Comparison of ENCODE assay signal across 14 cellular contexts in the genomic region with DNA sequence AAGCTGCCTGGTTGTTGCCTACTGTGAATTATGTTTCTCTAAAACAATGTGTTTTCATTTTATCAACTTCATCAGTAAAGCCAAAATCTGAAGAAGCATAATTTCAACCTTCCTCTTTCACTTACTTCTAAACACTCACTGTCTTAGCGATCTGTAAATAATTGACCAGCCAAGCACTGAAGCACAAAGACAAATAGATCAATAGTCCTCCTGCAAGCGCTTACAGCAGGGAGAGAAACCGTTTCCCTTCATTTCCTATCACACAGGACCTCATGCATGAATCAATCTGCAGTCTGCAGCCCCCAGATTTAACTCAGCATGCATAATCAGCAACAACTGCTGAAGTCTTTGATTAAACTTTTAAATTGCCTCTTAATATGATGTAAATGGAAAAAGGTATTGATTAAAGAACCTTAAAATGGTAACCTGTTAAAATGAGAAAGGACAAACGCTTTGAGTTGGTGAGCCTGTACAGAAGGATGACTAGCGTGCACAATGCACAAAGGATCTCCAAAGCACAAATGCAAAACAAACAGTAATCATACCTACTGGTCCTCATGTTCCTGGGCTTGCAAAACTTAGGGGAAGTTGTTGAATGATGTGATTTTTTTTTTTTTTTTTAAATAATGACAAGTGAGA.
DNase-seq lines count a peak whose midpoint lies in the region; ATAC-seq and TF ChIP-seq lines count a peak whose summit lies in the region.
"Had no signal": no experiment of that assay in that cellular context is flagged by ENCODE, and none has a peak within 500 bp of the region (broad histone marks: within the 10 kb centered on the region; RNA-seq: fewer than 3 reads in every experiment).

No MANE protein-coding gene starts in this region.

- no peaks in the 10 kb centered on the region for H4K20me1 ChIP-seq in mammary epithelial cell (ENCODE audit: insufficient read depth, low read length)

- CTCF ChIA-PET in mammary epithelial cell (lab: Charles Lee; ENCODE audit: low non-redundant PET), result interaction anchor here (0.6 kb wide), 1 partner anchor 1095 kb away, joined by 4 read pairs; no protein-coding TSS in a partner anchor

- TF ChIP-seq RAD21 in liver (IDR thresholded peaks at IDR 0.05), result peak; percentile 32 to 63

- H3K36me3 ChIP-seq in liver (ENCODE audit: control insufficient read depth in 4 of 4, insufficient read depth in 3 of 4, low read depth in 1 of 4, low read length in 3 of 4), result no peaks in the 10 kb centered on the region
- H3K36me3 ChIP-seq in mammary epithelial cell (ENCODE audit: insufficient read depth, low read length), result no peaks in the 10 kb centered on the region

- H3K9me3 ChIP-seq in liver (ENCODE audit: control insufficient read depth in 4 of 4, low read length in 3 of 4), result no peaks in the 10 kb centered on the region
- H3K9me3 ChIP-seq in mammary epithelial cell (replicated peaks; ENCODE audit: insufficient read depth, low read length), result no peaks in the 10 kb centered on the region

- H3K9ac ChIP-seq in liver (ENCODE audit: low read depth in 1 of 2, low read length in 2 of 2) (no peak overlapping the region), mammary epithelial cell (ENCODE audit: insufficient read depth, low read length) (no peak overlapping the region)
- H3K9ac ChIP-seq: KMS-11 had no signal

- intact Hi-C loops in mammary epithelial cell (cut with micrococcal nuclease), result no loop called here

- ATAC-seq in GM18907 (IDR thresholded peaks at IDR 0.05; ENCODE audit: unreplicated experiment) (peak; percentile 83), GM21619 (IDR thresholded peaks at IDR 0.05; ENCODE audit: unreplicated experiment) (peak; percentile 79), HG03175 (IDR thresholded peaks at IDR 0.05; ENCODE audit: unreplicated experiment) (peak; percentile 82)
- ATAC-seq: HCT116, right cardiac atrium had no signal

- WGBS in liver, result 26% methylated on average over 5 of the region's 5 CpGs
- WGBS in mammary epithelial cell (ENCODE audit: low coverage, missing lambda C conversion rate), result 58% methylated on average over 5 of the region's 5 CpGs

- H3K4me3 ChIP-seq in liver (ENCODE audit: low read depth in 1 of 3, low read length in 3 of 3), result peak overlapping the region; percentile 37 to 53 (median 49)
- no peak overlapping the region for H3K4me3 ChIP-seq in mammary epithelial cell (replicated peaks in 1 of 3; ENCODE audit: insufficient read depth in 1 of 3, low read depth in 2 of 3, low read length in 3 of 3)

- no peak overlapping the region for H3K4me2 ChIP-seq in mammary epithelial cell (ENCODE audit: insufficient read depth, low read depth, low read length)
- H3K4me2 ChIP-seq: KMS-11 had no signal

- H3K4me1 ChIP-seq in liver (ENCODE audit: control insufficient read depth in 4 of 4, insufficient read depth in 4 of 4, low read length in 3 of 4) (peaks cover 0 to 22% (median 16%) of the 10 kb centered on the region in 4 donors), mammary epithelial cell (ENCODE audit: insufficient read depth, low read length) (no peaks in the 10 kb centered on the region)

- DNase-seq in mammary epithelial cell (no peak), foreskin melanocyte (no peak), NCI-H1694 (lab: John Stamatoyannopoulos, UW) (no peak), UCSD-AML1 (lab: John Stamatoyannopoulos, UW; ENCODE audit: unreplicated experiment) (no peak)
- DNase-seq: CD8-positive, alpha-beta memory T cell; effector memory CD4-positive, alpha-beta T cell; right cardiac atrium had no signal

- H3K27ac ChIP-seq in liver (ENCODE audit: low read depth in 1 of 2, low read length in 2 of 2) (peak overlapping the region in 1 of 2 donors; percentile 41), mammary epithelial cell (ENCODE audit: insufficient read depth, low read depth, low read length) (no peak overlapping the region)
- H3K27ac ChIP-seq: KMS-11, RWPE1 had no signal

- H3K27me3 ChIP-seq in liver (ENCODE audit: control insufficient read depth in 4 of 4, insufficient read depth in 4 of 4, low read length in 3 of 4), result no peaks in the 10 kb centered on the region
- no peaks in the 10 kb centered on the region for H3K27me3 ChIP-seq in mammary epithelial cell (ENCODE audit: insufficient read depth, low read length)

- BruUV-seq in mammary epithelial cell (replicated peaks; lab: Mats Ljungman, UMichigan), result no TSS peak

- in situ Hi-C loops in mammary epithelial cell (cut with MboI; ENCODE audit: low sequenced_read_pairs in 2 of 2), result no loop called here

- dilution Hi-C loops in mammary epithelial cell (cut with HindIII; ENCODE audit: low sequenced_read_pairs), result no loop called here

- TF ChIP-seq CTCF in liver (IDR thresholded peaks at IDR 0.05; ENCODE audit: low read depth, low read length, missing input control) (no peak), mammary epithelial cell (conservative IDR thresholded peaks at IDR 0.05 in 1 of 2, IDR thresholded peaks at IDR 0.05 in 1 of 2; ENCODE audit: extremely low read depth in 1 of 2, insufficient read depth in 1 of 2, low read depth in 1 of 2, low read length in 2 of 2) (no peak)

- H3K79me2 ChIP-seq in mammary epithelial cell (ENCODE audit: insufficient read depth, low read length), result no peaks in the 10 kb centered on the region

- H2AFZ ChIP-seq in mammary epithelial cell (ENCODE audit: low read depth, low read length), result no peak overlapping the region

TF ChIP-seq in liver, 16 proteins besides CTCF, POLR2A, EP300 and RAD21:
- TF ChIP-seq HNF4G (IDR thresholded peaks at IDR 0.05) (no peak), FOXA1 (IDR thresholded peaks at IDR 0.05) (no peak), FOXA2 (IDR thresholded peaks at IDR 0.05) (peak; percentile 7), EGR1 (IDR thresholded peaks at IDR 0.05; ENCODE audit: low read depth in 2 of 2) (no peak), NR2F2 (IDR thresholded peaks at IDR 0.05) (no peak), JUND (IDR thresholded peaks at IDR 0.05) (peak; percentile 24 to 42), YY1 (IDR thresholded peaks at IDR 0.05) (peak; percentile 92), HNF4A (conservative IDR thresholded peaks at IDR 0.05) (peak; percentile 61 to 65), SP1 (IDR thresholded peaks at IDR 0.05) (peak; percentile 79), RXRA (IDR thresholded peaks at IDR 0.05) (peak; percentile 36 to 59), TAF1 (conservative IDR thresholded peaks at IDR 0.05) (peak; percentile 67), GABPA (IDR thresholded peaks at IDR 0.05 in 1 of 2, conservative IDR thresholded peaks at IDR 0.05 in 1 of 2) (no peak)
- TF ChIP-seq, protein P1, sequence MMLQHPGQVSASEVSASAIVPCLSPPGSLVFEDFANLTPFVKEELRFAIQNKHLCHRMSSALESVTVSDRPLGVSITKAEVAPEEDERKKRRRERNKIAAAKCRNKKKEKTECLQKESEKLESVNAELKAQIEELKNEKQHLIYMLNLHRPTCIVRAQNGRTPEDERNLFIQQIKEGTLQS (IDR thresholded peaks at IDR 0.05), result no peak
- TF ChIP-seq, protein P2, sequence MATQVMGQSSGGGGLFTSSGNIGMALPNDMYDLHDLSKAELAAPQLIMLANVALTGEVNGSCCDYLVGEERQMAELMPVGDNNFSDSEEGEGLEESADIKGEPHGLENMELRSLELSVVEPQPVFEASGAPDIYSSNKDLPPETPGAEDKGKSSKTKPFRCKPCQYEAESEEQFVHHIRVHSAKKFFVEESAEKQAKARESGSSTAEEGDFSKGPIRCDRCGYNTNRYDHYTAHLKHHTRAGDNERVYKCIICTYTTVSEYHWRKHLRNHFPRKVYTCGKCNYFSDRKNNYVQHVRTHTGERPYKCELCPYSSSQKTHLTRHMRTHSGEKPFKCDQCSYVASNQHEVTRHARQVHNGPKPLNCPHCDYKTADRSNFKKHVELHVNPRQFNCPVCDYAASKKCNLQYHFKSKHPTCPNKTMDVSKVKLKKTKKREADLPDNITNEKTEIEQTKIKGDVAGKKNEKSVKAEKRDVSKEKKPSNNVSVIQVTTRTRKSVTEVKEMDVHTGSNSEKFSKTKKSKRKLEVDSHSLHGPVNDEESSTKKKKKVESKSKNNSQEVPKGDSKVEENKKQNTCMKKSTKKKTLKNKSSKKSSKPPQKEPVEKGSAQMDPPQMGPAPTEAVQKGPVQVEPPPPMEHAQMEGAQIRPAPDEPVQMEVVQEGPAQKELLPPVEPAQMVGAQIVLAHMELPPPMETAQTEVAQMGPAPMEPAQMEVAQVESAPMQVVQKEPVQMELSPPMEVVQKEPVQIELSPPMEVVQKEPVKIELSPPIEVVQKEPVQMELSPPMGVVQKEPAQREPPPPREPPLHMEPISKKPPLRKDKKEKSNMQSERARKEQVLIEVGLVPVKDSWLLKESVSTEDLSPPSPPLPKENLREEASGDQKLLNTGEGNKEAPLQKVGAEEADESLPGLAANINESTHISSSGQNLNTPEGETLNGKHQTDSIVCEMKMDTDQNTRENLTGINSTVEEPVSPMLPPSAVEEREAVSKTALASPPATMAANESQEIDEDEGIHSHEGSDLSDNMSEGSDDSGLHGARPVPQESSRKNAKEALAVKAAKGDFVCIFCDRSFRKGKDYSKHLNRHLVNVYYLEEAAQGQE (IDR thresholded peaks at IDR 0.05), result peak; percentile 46
- TF ChIP-seq, protein P3, sequence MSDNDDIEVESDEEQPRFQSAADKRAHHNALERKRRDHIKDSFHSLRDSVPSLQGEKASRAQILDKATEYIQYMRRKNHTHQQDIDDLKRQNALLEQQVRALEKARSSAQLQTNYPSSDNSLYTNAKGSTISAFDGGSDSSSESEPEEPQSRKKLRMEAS (IDR thresholded peaks at IDR 0.05), result peak; percentile 21

Comparison
In these comparisons a context has a peak if more than half of its experiments do, and no peak if none do; other contexts are left out.
1. H3K4me3 ChIP-seq: peak in liver (3 of 3); none in mammary epithelial cell (0 of 3).
2. Peak in every context shown above with its lines, with median percentiles within 50 percentile points of each other: ATAC-seq.